4 cellular contexts compared by ENCODE assay signal in genomic region chr9:105991-106390, GRCh38. TPM values are rescaled to one million over a fixed set of nuclear protein-coding genes. Genes with fewer than 3 reads are reported as not detected.
"Had no signal": no experiment of that assay in that cellular context is flagged by ENCODE, and none has a peak within 500 bp of the region (broad histone marks: within the 10 kb centered on the region; RNA-seq: fewer than 3 reads in every experiment).

No MANE protein-coding gene starts in this region.

RNA-seq across cellular contexts. Expression of gene FOXD4, which starts 12.2 kb away (rescaled TPM):
- total RNA-seq: PC-9, Right ventricle myocardium inferior, Right ventricle myocardium superior, RPMI7951 had no signal
